ENCODE assay signal across 8 cellular contexts in genomic region chr10:70458329-70459060, GRCh38. TPM values are rescaled to one million over a fixed set of nuclear protein-coding genes. Genes with fewer than 3 reads are reported as not detected.
DNase-seq lines count a peak whose midpoint lies in the region; ATAC-seq, FAIRE-seq and TF ChIP-seq lines count a peak whose summit lies in the region.

No MANE protein-coding gene starts in this region.

- H3K9me3 ChIP-seq in GM12878 (replicated peaks; ENCODE audit: control insufficient read depth, insufficient read depth, low read length) = no peaks in the 10 kb centered on the region

- no peak for FAIRE-seq in GM12878 (lab: Jason Lieb, UNC)

- no peaks in the 10 kb centered on the region for H3K4me1 ChIP-seq in GM12878 (ENCODE audit: control insufficient read depth, insufficient read depth, low read length)

- no peak overlapping the region for H2AFZ ChIP-seq in GM12878 (ENCODE audit: control insufficient read depth, low read depth, low read length)

- TF ChIP-seq RAD21 in GM12878 (IDR thresholded peaks at IDR 0.05; ENCODE audit: insufficient read depth, low read depth, low read length) = no peak

- H3K4me2 ChIP-seq in GM12878 (ENCODE audit: control insufficient read depth, insufficient read depth) = no peak overlapping the region

- in situ Hi-C loops in GM12878 (cut with MboI) = no loop called here

- TF ChIP-seq CTCF in GM12878 (IDR thresholded peaks at IDR 0.05 in 2 of 3, conservative IDR thresholded peaks at IDR 0.05 in 1 of 3; ENCODE audit: control insufficient read depth in 2 of 3, extremely low read depth in 1 of 3, insufficient read depth in 1 of 3, low read depth in 3 of 3, low read length in 3 of 3) = no peak

- H3K79me2 ChIP-seq in GM12878 (ENCODE audit: control insufficient read depth, insufficient read depth, low read length) = no peaks in the 10 kb centered on the region

- intact Hi-C loops in GM12878 (cut with micrococcal nuclease; ENCODE audit: unreplicated experiment) = no loop called here

- no peak overlapping the region for H3K9ac ChIP-seq in GM12878 (ENCODE audit: control insufficient read depth, insufficient read depth, low read length)

- CTCF ChIA-PET in GM12878 (lab: Yijun Ruan, JAX) = interaction anchor here (6.0 kb wide), 1 partner anchor 83 kb away, joined by 74 read pairs; no protein-coding TSS in a partner anchor

- H3K36me3 ChIP-seq in GM12878 (ENCODE audit: control insufficient read depth in 2 of 2, insufficient read depth in 2 of 2, low read length in 1 of 2) = no peaks in the 10 kb centered on the region

- ATAC-seq in GM12878 (peak; percentile 52), HG03108 (IDR thresholded peaks at IDR 0.05; ENCODE audit: unreplicated experiment) (no peak), GM19023 (IDR thresholded peaks at IDR 0.05; ENCODE audit: unreplicated experiment) (no peak), HG02642 (IDR thresholded peaks at IDR 0.05; ENCODE audit: poor library complexity, unreplicated experiment) (no peak)

- H4K20me1 ChIP-seq in GM12878 (ENCODE audit: control insufficient read depth, insufficient read depth) = no peaks in the 10 kb centered on the region

- TF ChIP-seq EP300 in GM12878 (IDR thresholded peaks at IDR 0.05; ENCODE audit: borderline replicate concordance in 1 of 2, control insufficient read depth in 1 of 2, low read depth in 2 of 2, low read length in 2 of 2) = no peak

- SMC1A ChIA-PET in GM12878 (lab: Charles Lee; ENCODE audit: uncharacterized antibody, unreplicated experiment) = interaction anchor here (0.7 kb wide), 1 partner anchor 66 kb away, joined by 3 read pairs; no protein-coding TSS in a partner anchor

- peaks cover 3 to 5% of the 10 kb centered on the region in 2 experiments; a peak in 3 of 4 replicates for H3K27me3 ChIP-seq in GM12878 (replicated peaks in 1 of 2; ENCODE audit: control insufficient read depth in 2 of 2, insufficient read depth in 2 of 2, low read length in 1 of 2)

- no peak overlapping the region for H3K4me3 ChIP-seq in GM12878

- TF ChIP-seq POLR2A in GM12878 (IDR thresholded peaks at IDR 0.05; ENCODE audit: low read depth, low read length) = no peak

- peak; percentile 82 for DNase-seq in CD1c-positive myeloid dendritic cell (ENCODE audit: extremely low spot score)
- DNase-seq in NOMO-1 treated with dmso at 0.1 percent for 144 hours (lab: John Stamatoyannopoulos, UW; ENCODE audit: unreplicated experiment) = peak; percentile 32
- DNase-seq in GM12878 (ENCODE audit: low read depth, low spot score) = no peak
- peak; percentile 83 for DNase-seq in iris pigment epithelial cell (ENCODE audit: low read depth)
- DNase-seq in smooth muscle cell of the brain vasculature (ENCODE audit: low read depth, low spot score) = peak; percentile 49

- no TSS peak for BruUV-seq in GM12878 (replicated peaks; lab: Mats Ljungman, UMichigan)

- H3K27ac ChIP-seq in GM12878 (ENCODE audit: control insufficient read depth, insufficient read depth) = no peak overlapping the region

- POLR2A ChIA-PET in GM12878 (lab: Charles Lee) = no interaction called here

- RAD21 ChIA-PET in GM12878 (lab: Charles Lee; ENCODE audit: unreplicated experiment) = no interaction called here

- 17% methylated on average over 54 of the region's 62 CpGs for WGBS in GM12878 (ENCODE audit: insufficient coverage, insufficient replicate concordance, low lambda C conversion rate, missing lambda C conversion rate)

TF ChIP-seq in GM12878, 131 proteins besides CTCF, POLR2A, EP300 and RAD21:
- TF ChIP-seq FOXM1 (IDR thresholded peaks at IDR 0.05; ENCODE audit: low read depth, low read length) = no peak

RNA-seq across cellular contexts. Expression of gene NODAL, which starts 17.0 kb away (rescaled TPM):
- total RNA-seq in GM12878 (2013; cell fraction: nucleolus; rRNA removed) = not detected in 2 replicates
- not detected in 2 replicates for total RNA-seq in GM12878 (2014; rRNA removed)
- not detected in 2 replicates for total RNA-seq in GM12878 (2014; rRNA removed; fragmentation: Illumina TruSeq; extraction: Trizol)
- 0.11 TPM in 1 of 2 replicates, not detected in the other for total RNA-seq in GM12878 (2021)
- polyA plus RNA-seq in GM12878 (2011; ENCODE audit: low read depth) = not detected
- polyA plus RNA-seq in GM12878 (2011; rRNA removed) = not detected in 2 replicates
- polyA plus RNA-seq in GM12878 (2011; cell fraction: cytosol; rRNA removed) = not detected in 2 replicates
- polyA plus RNA-seq in GM12878 (2011; cell fraction: nucleus; rRNA removed) = not detected in 2 replicates
- not detected in 2 replicates for polyA plus RNA-seq in GM12878 (2012)
- polyA plus RNA-seq in GM12878 (2014; fragmentation: Illumina TruSeq; extraction: Trizol) = not detected in 2 replicates
- not detected for polyA plus RNA-seq in GM12878 (2014; fragmentation: Nextera tagmentation; extraction: Ambion mirVana)
- not detected in 2 replicates for polyA plus RNA-seq in GM12878 (2014; rRNA removed)
- polyA plus RNA-seq in GM12878 (2016; fragmentation: Nextera tagmentation; extraction: Ambion mirVana) = not detected
- not detected in 2 replicates for polyA minus RNA-seq in GM12878 (2011; rRNA and poly(A)+ RNA removed)
- polyA minus RNA-seq in GM12878 (2011; cell fraction: cytosol; rRNA and poly(A)+ RNA removed) = not detected in 2 replicates
- not detected in 2 replicates for polyA minus RNA-seq in GM12878 (2011; cell fraction: nucleus; rRNA and poly(A)+ RNA removed)

RNA-seq across cellular contexts. Expression of gene PALD1, which starts 20.1 kb away (rescaled TPM):
- 15.5 and 17.8 TPM in 2 replicates for total RNA-seq in GM12878 (2013; cell fraction: nucleolus; rRNA removed)
- total RNA-seq in GM12878 (2014; rRNA removed) (19.0 and 20.4 TPM in 2 replicates), GM12878 (2014; rRNA removed; fragmentation: Illumina TruSeq; extraction: Trizol) (6.7 and 7.7 TPM in 2 replicates), GM12878 (2021) (20.7 and 20.9 TPM in 2 replicates)
- 1.9 TPM for polyA plus RNA-seq in GM12878 (2011; ENCODE audit: low read depth)
- polyA plus RNA-seq in GM12878 (2011; rRNA removed) (5.4 and 7.7 TPM in 2 replicates), GM12878 (2014; fragmentation: Illumina TruSeq; extraction: Trizol) (4.0 and 7.2 TPM in 2 replicates), GM12878 (2014; fragmentation: Nextera tagmentation; extraction: Ambion mirVana) (1 to 10 TPM in 1 of 2 experiments, under 1 TPM in 1; 0.43 to 1.2 TPM), GM12878 (2014; rRNA removed) (14.8 and 15.4 TPM in 2 replicates), GM12878 (2016; fragmentation: Nextera tagmentation; extraction: Ambion mirVana) (10 to 100 TPM; 10.3 to 11.0 TPM)
- polyA plus RNA-seq in GM12878 (2011; cell fraction: cytosol; rRNA removed) = 10.2 and 11.2 TPM in 2 replicates
- polyA plus RNA-seq in GM12878 (2011; cell fraction: nucleus; rRNA removed) = 31.5 and 33.4 TPM in 2 replicates
- polyA plus RNA-seq in GM12878 (2012) = 3.6 and 6.9 TPM in 2 replicates
- 7.2 and 16.4 TPM in 2 replicates for polyA minus RNA-seq in GM12878 (2011; rRNA and poly(A)+ RNA removed)
- 6.9 and 7.1 TPM in 2 replicates for polyA minus RNA-seq in GM12878 (2011; cell fraction: cytosol; rRNA and poly(A)+ RNA removed)
- polyA minus RNA-seq in GM12878 (2011; cell fraction: nucleus; rRNA and poly(A)+ RNA removed) = 8.1 and 12.5 TPM in 2 replicates

RNA-seq across cellular contexts. Expression of gene EIF4EBP2, which starts 54.5 kb away (rescaled TPM):
- total RNA-seq in GM12878 (2013; cell fraction: nucleolus; rRNA removed) = 8.3 and 9.5 TPM in 2 replicates
- total RNA-seq in GM12878 (2014; rRNA removed) (23.2 and 25.4 TPM in 2 replicates), GM12878 (2014; rRNA removed; fragmentation: Illumina TruSeq; extraction: Trizol) (32.2 and 32.9 TPM in 2 replicates), GM12878 (2021) (48.5 TPM in 2 replicates)
- polyA plus RNA-seq in GM12878 (2011; ENCODE audit: low read depth) = 22.0 TPM
- polyA plus RNA-seq in GM12878 (2011; rRNA removed) (25.7 and 29.4 TPM in 2 replicates), GM12878 (2014; fragmentation: Illumina TruSeq; extraction: Trizol) (51.3 and 64.0 TPM in 2 replicates), GM12878 (2014; fragmentation: Nextera tagmentation; extraction: Ambion mirVana) (10 to 100 TPM; 14.4 to 20.4 TPM), GM12878 (2014; rRNA removed) (23.1 and 24.0 TPM in 2 replicates), GM12878 (2016; fragmentation: Nextera tagmentation; extraction: Ambion mirVana) (10 to 100 TPM; 34.4 to 35.8 TPM)
- polyA plus RNA-seq in GM12878 (2011; cell fraction: cytosol; rRNA removed) = 19.5 and 28.3 TPM in 2 replicates
- polyA plus RNA-seq in GM12878 (2011; cell fraction: nucleus; rRNA removed) = 9.4 and 11.6 TPM in 2 replicates
- polyA plus RNA-seq in GM12878 (2012) = 25.3 and 27.3 TPM in 2 replicates
- polyA minus RNA-seq in GM12878 (2011; rRNA and poly(A)+ RNA removed) = 33.9 and 34.3 TPM in 2 replicates
- 17.0 and 23.4 TPM in 2 replicates for polyA minus RNA-seq in GM12878 (2011; cell fraction: cytosol; rRNA and poly(A)+ RNA removed)
- polyA minus RNA-seq in GM12878 (2011; cell fraction: nucleus; rRNA and poly(A)+ RNA removed) = 4.8 and 7.5 TPM in 2 replicates
